In genomic region chr3:193914602-193915001, GRCh38 we compare ENCODE assay signal across 22 cellular contexts.
DNase-seq lines count a peak whose midpoint lies in the region; ATAC-seq, FAIRE-seq and TF ChIP-seq lines count a peak whose summit lies in the region.
"Had no signal": no experiment of that assay in that cellular context is flagged by ENCODE, and none has a peak within 500 bp of the region (broad histone marks: within the 10 kb centered on the region; RNA-seq: fewer than 3 reads in every experiment).

No MANE protein-coding gene starts in this region.

- H3K9me3 ChIP-seq in Caco-2 (no peaks in the 10 kb centered on the region), mucosa of descending colon (no peaks in the 10 kb centered on the region)
- H3K9me3 ChIP-seq in CD8-positive, alpha-beta memory T cell (ENCODE audit: low read length) = no peaks in the 10 kb centered on the region
- H3K9me3 ChIP-seq: BLaER1, HAP-1 had no signal

- TF ChIP-seq CTCF in Caco-2 (IDR thresholded peaks at IDR 0.05; ENCODE audit: insufficient read depth in 1 of 2, low read depth in 1 of 2, low read length in 1 of 2, severe bottlenecking in 1 of 2, unreplicated experiment in 1 of 2) (no peak), mucosa of descending colon (IDR thresholded peaks at IDR 0.05) (no peak)

- H3K9me3 Mint-ChIP-seq in Caco-2 (ENCODE audit: unreplicated experiment) = no peaks in the 10 kb centered on the region
- no peaks in the 10 kb centered on the region for H3K9me3 Mint-ChIP-seq in CD8-positive, alpha-beta memory T cell
- H3K9me3 Mint-ChIP-seq in T-helper 2 cell treated with Interferon-gamma antibody and Interleukin-4, amounts not matched to agents 5 μg/mL and 100 μg/mL, for 36 hours = no peaks in the 10 kb centered on the region
- H3K9me3 Mint-ChIP-seq: CD4-positive, alpha-beta T cell had no signal

- H3K4me3 ChIP-seq in Caco-2 (ENCODE audit: low read depth, low read length) = no peak overlapping the region
- no peak overlapping the region for H3K4me3 ChIP-seq in mucosa of descending colon
- no peak overlapping the region for H3K4me3 ChIP-seq in CD8-positive, alpha-beta memory T cell (ENCODE audit: low read length)
- H3K4me3 ChIP-seq: BLaER1, HAP-1 had no signal

- peak in 1 of 2 experiments; percentile 56 for DNase-seq in Caco-2
- no peak for DNase-seq in left colon
- no peak for DNase-seq in mucosa of descending colon
- DNase-seq in CD8-positive, alpha-beta memory T cell = no peak
- no peak for DNase-seq in T-helper 2 cell treated with Interferon-gamma antibody and Interleukin-4, amounts not matched to agents 5 μg/mL and 100 μg/mL, for 36 hours (ENCODE audit: low spot score)
- DNase-seq: CD4-positive, alpha-beta T cell; COR-L47; DMS153; DND-41; GOT3 had no signal

- peak; percentile 49 for FAIRE-seq in colon (lab: Jason Lieb, UNC)
- FAIRE-seq: A204.1, G401.6, GM12892, H54 had no signal

- peaks cover 65% of the 10 kb centered on the region for H3K4me1 Mint-ChIP-seq in Caco-2 (ENCODE audit: low read depth, unreplicated experiment)
- H3K4me1 Mint-ChIP-seq in CD8-positive, alpha-beta memory T cell = peaks cover 10 to 25% (median 10%) of the 10 kb centered on the region in 3 donors
- peaks cover 11% of the 10 kb centered on the region for H3K4me1 Mint-ChIP-seq in T-helper 2 cell treated with Interferon-gamma antibody and Interleukin-4, amounts not matched to agents 5 μg/mL and 100 μg/mL, for 36 hours (ENCODE audit: low read depth)
- H3K4me1 Mint-ChIP-seq: B cell had no signal

- no peaks in the 10 kb centered on the region for H3K27me3 ChIP-seq in Caco-2 (replicated peaks; ENCODE audit: control insufficient read depth, insufficient read depth, low read length)
- H3K27me3 ChIP-seq in CD8-positive, alpha-beta memory T cell (ENCODE audit: insufficient read depth, low read length, poor library complexity, severe bottlenecking) = no peaks in the 10 kb centered on the region
- H3K27me3 ChIP-seq: BLaER1 had no signal

- H3K4me1 ChIP-seq in Caco-2 (peaks cover 76% of the 10 kb centered on the region), mucosa of descending colon (ENCODE audit: low read depth) (no peaks in the 10 kb centered on the region)
- peaks cover 23% of the 10 kb centered on the region for H3K4me1 ChIP-seq in CD8-positive, alpha-beta memory T cell (ENCODE audit: insufficient read depth, low read length)
- H3K4me1 ChIP-seq: BLaER1 had no signal

- no peaks in the 10 kb centered on the region; the same call in none of the 2 replicates for H3K36me3 ChIP-seq in Caco-2 (ENCODE audit: control insufficient read depth, insufficient read depth, low read length)
- H3K36me3 ChIP-seq in mucosa of descending colon (ENCODE audit: low read depth) = no peaks in the 10 kb centered on the region
- H3K36me3 ChIP-seq in CD8-positive, alpha-beta memory T cell (ENCODE audit: insufficient read depth, low read length) = no peaks in the 10 kb centered on the region
- H3K36me3 ChIP-seq: BLaER1, HAP-1 had no signal

- POLR2A ChIA-PET in Caco-2 (lab: Charles Lee) = interaction anchor here (0.6 to 1.9 kb wide), 8 partner anchors 42 to 227 kb away, joined by 3 to 17 read pairs (median 5); partner anchors contain the start of gene HES1
- POLR2A ChIA-PET in CD8-positive, alpha-beta memory T cell (lab: Charles Lee) = no interaction called here

- H3K36me3 Mint-ChIP-seq in Caco-2 (ENCODE audit: insufficient read depth, unreplicated experiment) = no peaks in the 10 kb centered on the region
- H3K36me3 Mint-ChIP-seq in CD8-positive, alpha-beta memory T cell = no peaks in the 10 kb centered on the region
- no peaks in the 10 kb centered on the region for H3K36me3 Mint-ChIP-seq in T-helper 2 cell treated with Interferon-gamma antibody and Interleukin-4, amounts not matched to agents 5 μg/mL and 100 μg/mL, for 36 hours (ENCODE audit: low read depth)

- no TSS peak for BruUV-seq in Caco-2 (replicated peaks; lab: Mats Ljungman, UMichigan)

- peak; percentile 58 for ATAC-seq in left colon
- ATAC-seq in mucosa of descending colon = peak; percentile 25
- no peak for ATAC-seq in GM19328 (IDR thresholded peaks at IDR 0.05; ENCODE audit: unreplicated experiment)
- no peak for ATAC-seq in HG03442 (IDR thresholded peaks at IDR 0.05; ENCODE audit: unreplicated experiment)

- peak overlapping the region; percentile 43 for H3K4me3 Mint-ChIP-seq in Caco-2 (ENCODE audit: unreplicated experiment)
- H3K4me3 Mint-ChIP-seq in CD8-positive, alpha-beta memory T cell = no peak overlapping the region
- no peak overlapping the region for H3K4me3 Mint-ChIP-seq in T-helper 2 cell treated with Interferon-gamma antibody and Interleukin-4, amounts not matched to agents 5 μg/mL and 100 μg/mL, for 36 hours
- H3K4me3 Mint-ChIP-seq: B cell; CD4-positive, alpha-beta T cell had no signal

- CTCF ChIA-PET in Caco-2 (lab: Charles Lee) = interaction anchor here (0.7 to 1.6 kb wide), 5 partner anchors 39 to 132 kb away, joined by 3 to 8 read pairs (median 3); no protein-coding TSS in a partner anchor
- CTCF ChIA-PET in CD8-positive, alpha-beta memory T cell (lab: Charles Lee) = no interaction called here

- H3K27ac ChIP-seq in CD8-positive, alpha-beta memory T cell (ENCODE audit: low read depth, low read length) = no peak overlapping the region
- H3K27ac ChIP-seq: 22Rv1, BLaER1, C4-2B had no signal

- peak overlapping the region; percentile 32 for H3K27ac Mint-ChIP-seq in Caco-2 (ENCODE audit: unreplicated experiment)
- no peak overlapping the region for H3K27ac Mint-ChIP-seq in CD8-positive, alpha-beta memory T cell
- no peak overlapping the region for H3K27ac Mint-ChIP-seq in T-helper 2 cell treated with Interferon-gamma antibody and Interleukin-4, amounts not matched to agents 5 μg/mL and 100 μg/mL, for 36 hours
- H3K27ac Mint-ChIP-seq: B cell; CD4-positive, alpha-beta T cell had no signal

- no peaks in the 10 kb centered on the region for H3K27me3 Mint-ChIP-seq in Caco-2 (ENCODE audit: insufficient read depth, unreplicated experiment)
- H3K27me3 Mint-ChIP-seq in CD8-positive, alpha-beta memory T cell = peaks cover 0 to 3% of the 10 kb centered on the region in 2 donors
- H3K27me3 Mint-ChIP-seq in T-helper 2 cell treated with Interferon-gamma antibody and Interleukin-4, amounts not matched to agents 5 μg/mL and 100 μg/mL, for 36 hours (ENCODE audit: low read depth) = peaks cover 9% of the 10 kb centered on the region
- H3K27me3 Mint-ChIP-seq: CD4-positive, alpha-beta T cell had no signal

- intact Hi-C loops in Caco-2 (cut with micrococcal nuclease; ENCODE audit: unreplicated experiment) (loop anchor here (1.0 to 10.0 kb wide), 10 partner anchors 63 to 401 kb away; partner anchors contain the start of gene HES1), left colon (cut with DNase I, micrococcal nuclease) (no loop called here), mucosa of descending colon (cut with DNase I, micrococcal nuclease) (no loop called here)

Comparison
In these comparisons a context has a peak if more than half of its experiments do, and no peak if none do; other contexts are left out.
1. ATAC-seq: peak in left colon (single experiment) and mucosa of descending colon (single experiment); none in GM19328 (single experiment) and HG03442 (single experiment).